Comparison of ENCODE assay signal across 11 cellular contexts in the genomic region with DNA sequence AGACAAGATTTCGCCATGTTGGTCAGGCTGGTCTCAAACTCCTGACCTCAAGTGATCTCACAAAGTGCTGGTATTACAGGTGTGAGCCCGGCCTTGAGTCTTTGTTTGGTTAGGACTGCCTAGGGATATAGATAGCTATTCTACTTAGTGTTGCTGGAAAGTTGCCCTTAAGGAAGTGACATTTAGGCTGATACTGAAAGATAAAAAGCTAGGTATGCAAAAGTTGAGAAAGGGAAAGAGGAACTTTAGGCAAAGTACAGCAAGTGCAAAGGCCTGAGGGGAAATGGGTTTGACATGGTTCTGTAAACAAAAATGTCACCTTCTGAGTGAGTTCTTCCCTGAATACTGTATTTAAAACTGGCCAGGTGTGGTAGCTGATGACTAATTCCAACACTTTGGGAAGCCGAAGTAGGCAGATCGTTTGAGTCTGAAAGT.
DNase-seq lines count a peak whose midpoint lies in the region; ATAC-seq, FAIRE-seq and TF ChIP-seq lines count a peak whose summit lies in the region.
"Had no signal": no experiment of that assay in that cellular context is flagged by ENCODE, and none has a peak within 500 bp of the region (broad histone marks: within the 10 kb centered on the region; RNA-seq: fewer than 3 reads in every experiment).

No MANE protein-coding gene starts in this region.

- H3K27me3 Mint-ChIP-seq in MCF 10A (ENCODE audit: insufficient read depth, unreplicated experiment), result no peaks in the 10 kb centered on the region

- no peak overlapping the region for H3K4me2 ChIP-seq in mammary epithelial cell (ENCODE audit: insufficient read depth, low read depth, low read length)
- H3K4me2 ChIP-seq in GM12878 (ENCODE audit: control insufficient read depth, insufficient read depth), result peak overlapping the region; percentile 79
- H3K4me2 ChIP-seq: hepatocyte had no signal

- RAD21 ChIA-PET in GM12878 (lab: Charles Lee; ENCODE audit: unreplicated experiment), result interaction anchor here (0.7 to 5.0 kb wide), 14 partner anchors 14 to 108 kb away, joined by 3 to 61 read pairs (median 4); no protein-coding TSS in a partner anchor

- dilution Hi-C loops in mammary epithelial cell (cut with HindIII; ENCODE audit: low sequenced_read_pairs), result loop anchor here (5.0 kb wide), 1 partner anchor 40 kb away; no protein-coding TSS in a partner anchor

- H3K27ac Mint-ChIP-seq in MCF 10A (ENCODE audit: low read depth, unreplicated experiment), result no peak overlapping the region

- peak; percentile 80 for FAIRE-seq in GM12878 (lab: Jason Lieb, UNC)

- no peaks in the 10 kb centered on the region for H3K27me3 ChIP-seq in mammary epithelial cell (ENCODE audit: insufficient read depth, low read length)
- no peaks in the 10 kb centered on the region for H3K27me3 ChIP-seq in GM12878 (replicated peaks in 1 of 2; ENCODE audit: control insufficient read depth in 2 of 2, insufficient read depth in 2 of 2, low read length in 1 of 2)
- no peaks in the 10 kb centered on the region for H3K27me3 ChIP-seq in upper lobe of right lung
- H3K27me3 ChIP-seq: hepatocyte had no signal

- no peak overlapping the region for H2AFZ ChIP-seq in mammary epithelial cell (ENCODE audit: low read depth, low read length)
- no peak overlapping the region for H2AFZ ChIP-seq in GM12878 (ENCODE audit: control insufficient read depth, low read depth, low read length)
- H2AFZ ChIP-seq: hepatocyte had no signal

- BruUV-seq in MCF 10A (replicated peaks; lab: Mats Ljungman, UMichigan), result no TSS peak
- no TSS peak for BruUV-seq in mammary epithelial cell (replicated peaks; lab: Mats Ljungman, UMichigan)
- no TSS peak for BruUV-seq in GM12878 (replicated peaks; lab: Mats Ljungman, UMichigan)

- in situ Hi-C loops in mammary epithelial cell (cut with MboI; ENCODE audit: low sequenced_read_pairs in 2 of 2) (no loop called here), GM12878 (cut with MboI) (no loop called here)

- no peak for TF ChIP-seq RAD21 in GM12878 (IDR thresholded peaks at IDR 0.05; ENCODE audit: insufficient read depth, low read depth, low read length)

- TF ChIP-seq CTCF in MCF 10A (IDR thresholded peaks at IDR 0.05; ENCODE audit: unreplicated experiment) (no peak), mammary epithelial cell (conservative IDR thresholded peaks at IDR 0.05 in 1 of 2, IDR thresholded peaks at IDR 0.05 in 1 of 2; ENCODE audit: extremely low read depth in 1 of 2, insufficient read depth in 1 of 2, low read depth in 1 of 2, low read length in 2 of 2) (no peak), GM12878 (IDR thresholded peaks at IDR 0.05 in 2 of 3, conservative IDR thresholded peaks at IDR 0.05 in 1 of 3; ENCODE audit: control insufficient read depth in 2 of 3, extremely low read depth in 1 of 3, insufficient read depth in 1 of 3, low read depth in 3 of 3, low read length in 3 of 3) (no peak), upper lobe of right lung (IDR thresholded peaks at IDR 0.05) (no peak)

- H4K20me1 ChIP-seq in mammary epithelial cell (ENCODE audit: insufficient read depth, low read length) (no peaks in the 10 kb centered on the region), GM12878 (ENCODE audit: control insufficient read depth, insufficient read depth) (no peaks in the 10 kb centered on the region)

- no peak overlapping the region for H3K9ac ChIP-seq in mammary epithelial cell (ENCODE audit: insufficient read depth, low read length)
- no peak overlapping the region for H3K9ac ChIP-seq in GM12878 (ENCODE audit: control insufficient read depth, insufficient read depth, low read length)

- H3K4me3 ChIP-seq in mammary epithelial cell (replicated peaks in 1 of 3; ENCODE audit: insufficient read depth in 1 of 3, low read depth in 2 of 3, low read length in 3 of 3), result no peak overlapping the region
- H3K4me3 ChIP-seq in GM12878, result no peak overlapping the region
- H3K4me3 ChIP-seq in upper lobe of right lung, result no peak overlapping the region
- H3K4me3 ChIP-seq: hepatocyte had no signal

- POLR2A ChIA-PET in MCF 10A (lab: Yijun Ruan, JAX) (interaction anchor here (1.1 to 1.5 kb wide), 2 partner anchors 9 to 112 kb away, joined by 4 read pairs; partner anchors contain the start of gene ZNF609), GM12878 (lab: Charles Lee) (interaction anchor here (0.6 to 1.9 kb wide), 5 partner anchors 14 to 79 kb away, joined by 3 to 9 read pairs (median 3); no protein-coding TSS in a partner anchor)

- H3K4me1 ChIP-seq in mammary epithelial cell (ENCODE audit: insufficient read depth, low read length) (peaks cover 22% of the 10 kb centered on the region), GM12878 (ENCODE audit: control insufficient read depth, insufficient read depth, low read length) (peaks cover 43% of the 10 kb centered on the region), upper lobe of right lung (peaks cover 14% of the 10 kb centered on the region)

- SMC1A ChIA-PET in GM12878 (lab: Charles Lee; ENCODE audit: uncharacterized antibody, unreplicated experiment), result interaction anchor here (0.9 to 7.2 kb wide), 18 partner anchors 9 to 145 kb away, joined by 3 to 53 read pairs (median 6); no protein-coding TSS in a partner anchor

- no peak overlapping the region for H3K4me3 Mint-ChIP-seq in MCF 10A (ENCODE audit: unreplicated experiment)

- ATAC-seq in HG03565 (IDR thresholded peaks at IDR 0.05; ENCODE audit: unreplicated experiment) (peak; percentile 47), GM12878 (peak; percentile 83), upper lobe of right lung (peak; percentile 47)

- 67% methylated on average over 4 of the region's 4 CpGs for WGBS in mammary epithelial cell (ENCODE audit: low coverage, missing lambda C conversion rate)
- WGBS in GM12878 (ENCODE audit: insufficient coverage, insufficient replicate concordance, low lambda C conversion rate, missing lambda C conversion rate), result 0% methylated on average over 4 of the region's 4 CpGs

- DNase-seq in MCF 10A (ENCODE audit: unreplicated experiment) (peak; percentile 14), mammary epithelial cell (no peak), GM12878 (ENCODE audit: low read depth, low spot score) (peak; percentile 92), upper lobe of right lung (no peak), glomerular visceral epithelial cell (ENCODE audit: extremely low spot score) (no peak), posterior cingulate gyrus (no peak), DMS79 (lab: John Stamatoyannopoulos, UW) (no peak)
- DNase-seq: DMS 273 treated with DMSO at 0.1 percent for 48 hours, IMR-90 had no signal

- peaks cover 37% of the 10 kb centered on the region for H3K4me1 Mint-ChIP-seq in MCF 10A (ENCODE audit: insufficient read depth, unreplicated experiment)

- H3K36me3 ChIP-seq in mammary epithelial cell (ENCODE audit: insufficient read depth, low read length), result peaks cover 2% of the 10 kb centered on the region
- H3K36me3 ChIP-seq in GM12878 (ENCODE audit: control insufficient read depth in 2 of 2, insufficient read depth in 2 of 2, low read length in 1 of 2), result peaks cover 0 to 6% of the 10 kb centered on the region in 2 experiments; a peak in 2 of 4 replicates
- no peaks in the 10 kb centered on the region for H3K36me3 ChIP-seq in upper lobe of right lung

- no peak for TF ChIP-seq POLR2A in GM12878 (IDR thresholded peaks at IDR 0.05; ENCODE audit: low read depth, low read length)

- intact Hi-C loops in MCF 10A (cut with micrococcal nuclease), result no loop called here
- intact Hi-C loops in mammary epithelial cell (cut with micrococcal nuclease), result no loop called here
- intact Hi-C loops in GM12878 (cut with micrococcal nuclease; ENCODE audit: unreplicated experiment), result loop anchor here (5.0 kb wide), 2 partner anchors 50 to 80 kb away; no protein-coding TSS in a partner anchor
- intact Hi-C loops in upper lobe of right lung (cut with DNase I), result no loop called here
- intact Hi-C loops in posterior cingulate gyrus (cut with DNase I), result no loop called here

- CTCF ChIA-PET in MCF 10A (lab: Yijun Ruan, JAX) (interaction anchor here (0.6 kb wide), 1 partner anchor 80 kb away, joined by 3 read pairs; no protein-coding TSS in a partner anchor), mammary epithelial cell (lab: Charles Lee; ENCODE audit: low non-redundant PET) (no interaction called here), GM12878 (lab: Yijun Ruan, JAX) (interaction anchor here (0.6 to 2.1 kb wide), 4 partner anchors 14 to 146 kb away, joined by 3 to 5 read pairs (median 4); no protein-coding TSS in a partner anchor)

- H3K27ac ChIP-seq in mammary epithelial cell (ENCODE audit: insufficient read depth, low read depth, low read length), result no peak overlapping the region
- H3K27ac ChIP-seq in GM12878 (ENCODE audit: control insufficient read depth, insufficient read depth), result peak overlapping the region; percentile 75
- H3K27ac ChIP-seq in upper lobe of right lung, result no peak overlapping the region
- H3K27ac ChIP-seq: hepatocyte had no signal

- H3K79me2 ChIP-seq in mammary epithelial cell (ENCODE audit: insufficient read depth, low read length) (peaks cover 71% of the 10 kb centered on the region), GM12878 (ENCODE audit: control insufficient read depth, insufficient read depth, low read length) (peaks cover 41% of the 10 kb centered on the region)

- 0 out of 4 replicates have a peak, but pooled peaks of 1 of the 2 experiments have one; percentile 29 for TF ChIP-seq EP300 in GM12878 (IDR thresholded peaks at IDR 0.05; ENCODE audit: borderline replicate concordance in 1 of 2, control insufficient read depth in 1 of 2, low read depth in 2 of 2, low read length in 2 of 2)

- H3K9me3 Mint-ChIP-seq in MCF 10A (ENCODE audit: unreplicated experiment), result no peaks in the 10 kb centered on the region

- H3K9me3 ChIP-seq in mammary epithelial cell (replicated peaks; ENCODE audit: insufficient read depth, low read length), result no peaks in the 10 kb centered on the region
- H3K9me3 ChIP-seq in GM12878 (replicated peaks; ENCODE audit: control insufficient read depth, insufficient read depth, low read length), result no peaks in the 10 kb centered on the region
- H3K9me3 ChIP-seq in upper lobe of right lung, result no peaks in the 10 kb centered on the region

- H3K36me3 Mint-ChIP-seq in MCF 10A (ENCODE audit: insufficient read depth, unreplicated experiment), result peaks cover 11% of the 10 kb centered on the region

Comparison
In these comparisons a context has a peak if more than half of its experiments do, and no peak if none do; other contexts are left out.
1. DNase-seq: peak in MCF 10A (single experiment) and GM12878 (single experiment); none in mammary epithelial cell (single experiment), upper lobe of right lung (single experiment), glomerular visceral epithelial cell (single experiment), posterior cingulate gyrus (0 of 10) and DMS79 (single experiment).
2. Peak in every context shown above with its lines, with median percentiles within 50 percentile points of each other: ATAC-seq.